1 cellular context compared by ENCODE assay signal in the genomic region with DNA sequence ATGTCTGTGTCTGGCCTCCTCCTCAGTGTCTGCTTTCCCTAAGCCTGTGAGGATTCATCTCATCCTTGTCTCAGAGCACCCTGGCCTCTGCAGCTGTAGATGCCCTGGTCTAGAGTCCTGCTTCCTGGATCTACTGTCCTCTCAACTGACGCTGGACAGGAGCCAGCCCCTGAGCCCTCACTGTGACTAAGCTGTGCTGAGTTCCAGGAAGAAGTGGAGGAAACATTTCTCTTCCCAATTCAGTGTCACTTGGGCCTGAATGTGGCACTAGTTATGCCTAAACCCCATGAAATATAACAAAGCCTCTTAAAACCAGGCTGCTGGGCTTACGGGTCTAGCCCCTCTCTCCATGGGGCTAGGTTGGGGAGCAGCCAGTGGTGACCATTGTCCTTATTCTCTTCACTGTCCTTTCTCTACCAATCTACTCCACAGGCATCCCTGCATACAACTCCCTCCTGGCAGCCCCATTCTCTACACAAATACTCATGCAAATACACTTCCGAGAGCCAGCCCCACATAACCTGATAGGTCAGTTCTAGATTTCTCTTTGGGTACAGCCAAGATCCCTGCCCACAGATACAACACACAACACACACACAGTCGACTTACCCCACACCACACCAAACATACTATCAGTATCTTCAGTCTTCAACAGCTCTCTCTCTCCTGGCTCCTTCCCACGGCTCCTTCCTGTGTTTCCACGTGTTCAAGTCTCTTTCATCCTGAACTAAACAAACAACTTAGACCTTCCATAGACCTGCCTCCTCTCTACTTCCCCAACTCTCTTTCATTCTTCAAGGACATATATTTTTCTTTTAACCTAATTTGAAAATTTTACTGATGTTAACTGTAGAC.
TF ChIP-seq lines count a peak whose summit lies in the region.

No MANE protein-coding gene starts in this region.

TF ChIP-seq in K562, 482 proteins besides CTCF, POLR2A, EP300 and RAD21 (continued from another document and continues in another):
- TF ChIP-seq, protein P1, sequence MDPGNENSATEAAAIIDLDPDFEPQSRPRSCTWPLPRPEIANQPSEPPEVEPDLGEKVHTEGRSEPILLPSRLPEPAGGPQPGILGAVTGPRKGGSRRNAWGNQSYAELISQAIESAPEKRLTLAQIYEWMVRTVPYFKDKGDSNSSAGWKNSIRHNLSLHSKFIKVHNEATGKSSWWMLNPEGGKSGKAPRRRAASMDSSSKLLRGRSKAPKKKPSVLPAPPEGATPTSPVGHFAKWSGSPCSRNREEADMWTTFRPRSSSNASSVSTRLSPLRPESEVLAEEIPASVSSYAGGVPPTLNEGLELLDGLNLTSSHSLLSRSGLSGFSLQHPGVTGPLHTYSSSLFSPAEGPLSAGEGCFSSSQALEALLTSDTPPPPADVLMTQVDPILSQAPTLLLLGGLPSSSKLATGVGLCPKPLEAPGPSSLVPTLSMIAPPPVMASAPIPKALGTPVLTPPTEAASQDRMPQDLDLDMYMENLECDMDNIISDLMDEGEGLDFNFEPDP (CRISPR knock-in tag; IDR thresholded peaks at IDR 0.05), result no peak
- TF ChIP-seq, protein P2, sequence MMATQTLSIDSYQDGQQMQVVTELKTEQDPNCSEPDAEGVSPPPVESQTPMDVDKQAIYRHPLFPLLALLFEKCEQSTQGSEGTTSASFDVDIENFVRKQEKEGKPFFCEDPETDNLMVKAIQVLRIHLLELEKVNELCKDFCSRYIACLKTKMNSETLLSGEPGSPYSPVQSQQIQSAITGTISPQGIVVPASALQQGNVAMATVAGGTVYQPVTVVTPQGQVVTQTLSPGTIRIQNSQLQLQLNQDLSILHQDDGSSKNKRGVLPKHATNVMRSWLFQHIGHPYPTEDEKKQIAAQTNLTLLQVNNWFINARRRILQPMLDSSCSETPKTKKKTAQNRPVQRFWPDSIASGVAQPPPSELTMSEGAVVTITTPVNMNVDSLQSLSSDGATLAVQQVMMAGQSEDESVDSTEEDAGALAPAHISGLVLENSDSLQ (IDR thresholded peaks at IDR 0.05), result 0 out of 2 replicates have a peak, but pooled peaks have one; percentile 25
- TF ChIP-seq ZNF77 (CRISPR knock-in tag; IDR thresholded peaks at IDR 0.05), result no peak
- peak; percentile 39 for TF ChIP-seq ARID1B (IDR thresholded peaks at IDR 0.05)
- TF ChIP-seq, protein P3, sequence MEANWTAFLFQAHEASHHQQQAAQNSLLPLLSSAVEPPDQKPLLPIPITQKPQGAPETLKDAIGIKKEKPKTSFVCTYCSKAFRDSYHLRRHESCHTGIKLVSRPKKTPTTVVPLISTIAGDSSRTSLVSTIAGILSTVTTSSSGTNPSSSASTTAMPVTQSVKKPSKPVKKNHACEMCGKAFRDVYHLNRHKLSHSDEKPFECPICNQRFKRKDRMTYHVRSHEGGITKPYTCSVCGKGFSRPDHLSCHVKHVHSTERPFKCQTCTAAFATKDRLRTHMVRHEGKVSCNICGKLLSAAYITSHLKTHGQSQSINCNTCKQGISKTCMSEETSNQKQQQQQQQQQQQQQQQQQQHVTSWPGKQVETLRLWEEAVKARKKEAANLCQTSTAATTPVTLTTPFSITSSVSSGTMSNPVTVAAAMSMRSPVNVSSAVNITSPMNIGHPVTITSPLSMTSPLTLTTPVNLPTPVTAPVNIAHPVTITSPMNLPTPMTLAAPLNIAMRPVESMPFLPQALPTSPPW (CRISPR knock-in tag; IDR thresholded peaks at IDR 0.05), result 0 out of 2 replicates have a peak, but pooled peaks have one; percentile 27
- TF ChIP-seq POLR2AphosphoS5 (IDR thresholded peaks at IDR 0.05; ENCODE audit: control insufficient read depth, insufficient read depth, low read depth, low read length), result peak; percentile 70; the same call in 1 of the 2 replicates
- TF ChIP-seq MAFG (tag; conservative IDR thresholded peaks at IDR 0.05), result no peak
- TF ChIP-seq CHD4 (IDR thresholded peaks at IDR 0.05; ENCODE audit: insufficient read depth, insufficient replicate concordance, low read depth, low read length, poor library complexity, severe bottlenecking), result no peak
- peak in 1 of 2 experiments; percentile 28; a peak in 1 of 4 replicates for TF ChIP-seq NRF1 (conservative IDR thresholded peaks at IDR 0.05 in 1 of 2, IDR thresholded peaks at IDR 0.05 in 1 of 2)
- TF ChIP-seq ZNF780A (CRISPR knock-in tag; IDR thresholded peaks at IDR 0.05), result no peak
- 0 out of 4 replicates have a peak, but pooled peaks of 1 of the 2 experiments have one; percentile 7 for TF ChIP-seq FOXA3 (CRISPR knock-in tag; conservative IDR thresholded peaks at IDR 0.05 in 1 of 2, IDR thresholded peaks at IDR 0.05 in 1 of 2)
- no peak for TF ChIP-seq SNRNP70 (optimal IDR thresholded peaks at IDR 0.05; ENCODE audit: low read depth, low read length)
- TF ChIP-seq, protein P4, sequence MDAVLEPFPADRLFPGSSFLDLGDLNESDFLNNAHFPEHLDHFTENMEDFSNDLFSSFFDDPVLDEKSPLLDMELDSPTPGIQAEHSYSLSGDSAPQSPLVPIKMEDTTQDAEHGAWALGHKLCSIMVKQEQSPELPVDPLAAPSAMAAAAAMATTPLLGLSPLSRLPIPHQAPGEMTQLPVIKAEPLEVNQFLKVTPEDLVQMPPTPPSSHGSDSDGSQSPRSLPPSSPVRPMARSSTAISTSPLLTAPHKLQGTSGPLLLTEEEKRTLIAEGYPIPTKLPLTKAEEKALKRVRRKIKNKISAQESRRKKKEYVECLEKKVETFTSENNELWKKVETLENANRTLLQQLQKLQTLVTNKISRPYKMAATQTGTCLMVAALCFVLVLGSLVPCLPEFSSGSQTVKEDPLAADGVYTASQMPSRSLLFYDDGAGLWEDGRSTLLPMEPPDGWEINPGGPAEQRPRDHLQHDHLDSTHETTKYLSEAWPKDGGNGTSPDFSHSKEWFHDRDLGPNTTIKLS (IDR thresholded peaks at IDR 0.05; ENCODE audit: borderline replicate concordance, low read depth), result peak; percentile 22; the same call in 1 of the 2 replicates
- TF ChIP-seq SOX6 (IDR thresholded peaks at IDR 0.05), result 0 out of 2 replicates have a peak, but pooled peaks have one; percentile 52
- TF ChIP-seq ZNF146 (CRISPR knock-in tag; IDR thresholded peaks at IDR 0.05; ENCODE audit: unreplicated experiment), result no peak
- TF ChIP-seq, protein P5, sequence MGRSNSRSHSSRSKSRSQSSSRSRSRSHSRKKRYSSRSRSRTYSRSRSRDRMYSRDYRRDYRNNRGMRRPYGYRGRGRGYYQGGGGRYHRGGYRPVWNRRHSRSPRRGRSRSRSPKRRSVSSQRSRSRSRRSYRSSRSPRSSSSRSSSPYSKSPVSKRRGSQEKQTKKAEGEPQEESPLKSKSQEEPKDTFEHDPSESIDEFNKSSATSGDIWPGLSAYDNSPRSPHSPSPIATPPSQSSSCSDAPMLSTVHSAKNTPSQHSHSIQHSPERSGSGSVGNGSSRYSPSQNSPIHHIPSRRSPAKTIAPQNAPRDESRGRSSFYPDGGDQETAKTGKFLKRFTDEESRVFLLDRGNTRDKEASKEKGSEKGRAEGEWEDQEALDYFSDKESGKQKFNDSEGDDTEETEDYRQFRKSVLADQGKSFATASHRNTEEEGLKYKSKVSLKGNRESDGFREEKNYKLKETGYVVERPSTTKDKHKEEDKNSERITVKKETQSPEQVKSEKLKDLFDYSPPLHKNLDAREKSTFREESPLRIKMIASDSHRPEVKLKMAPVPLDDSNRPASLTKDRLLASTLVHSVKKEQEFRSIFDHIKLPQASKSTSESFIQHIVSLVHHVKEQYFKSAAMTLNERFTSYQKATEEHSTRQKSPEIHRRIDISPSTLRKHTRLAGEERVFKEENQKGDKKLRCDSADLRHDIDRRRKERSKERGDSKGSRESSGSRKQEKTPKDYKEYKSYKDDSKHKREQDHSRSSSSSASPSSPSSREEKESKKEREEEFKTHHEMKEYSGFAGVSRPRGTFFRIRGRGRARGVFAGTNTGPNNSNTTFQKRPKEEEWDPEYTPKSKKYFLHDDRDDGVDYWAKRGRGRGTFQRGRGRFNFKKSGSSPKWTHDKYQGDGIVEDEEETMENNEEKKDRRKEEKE (IDR thresholded peaks at IDR 0.05; ENCODE audit: borderline replicate concordance in 1 of 2, control insufficient read depth in 1 of 2, low read depth in 2 of 2, low read length in 1 of 2), result no peak
- no peak for TF ChIP-seq GATAD2A (IDR thresholded peaks at IDR 0.05)
- no peak for TF ChIP-seq ZNF436 (CRISPR knock-in tag; IDR thresholded peaks at IDR 0.05)
- TF ChIP-seq, protein P6, sequence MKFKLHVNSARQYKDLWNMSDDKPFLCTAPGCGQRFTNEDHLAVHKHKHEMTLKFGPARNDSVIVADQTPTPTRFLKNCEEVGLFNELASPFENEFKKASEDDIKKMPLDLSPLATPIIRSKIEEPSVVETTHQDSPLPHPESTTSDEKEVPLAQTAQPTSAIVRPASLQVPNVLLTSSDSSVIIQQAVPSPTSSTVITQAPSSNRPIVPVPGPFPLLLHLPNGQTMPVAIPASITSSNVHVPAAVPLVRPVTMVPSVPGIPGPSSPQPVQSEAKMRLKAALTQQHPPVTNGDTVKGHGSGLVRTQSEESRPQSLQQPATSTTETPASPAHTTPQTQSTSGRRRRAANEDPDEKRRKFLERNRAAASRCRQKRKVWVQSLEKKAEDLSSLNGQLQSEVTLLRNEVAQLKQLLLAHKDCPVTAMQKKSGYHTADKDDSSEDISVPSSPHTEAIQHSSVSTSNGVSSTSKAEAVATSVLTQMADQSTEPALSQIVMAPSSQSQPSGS (CRISPR knock-in tag; IDR thresholded peaks at IDR 0.05), result no peak
- TF ChIP-seq, protein P7, sequence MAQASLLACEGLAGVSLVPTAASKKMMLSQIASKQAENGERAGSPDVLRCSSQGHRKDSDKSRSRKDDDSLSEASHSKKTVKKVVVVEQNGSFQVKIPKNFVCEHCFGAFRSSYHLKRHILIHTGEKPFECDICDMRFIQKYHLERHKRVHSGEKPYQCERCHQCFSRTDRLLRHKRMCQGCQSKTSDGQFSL (CRISPR knock-in tag; IDR thresholded peaks at IDR 0.05), result no peak
- TF ChIP-seq, protein P7 (tag; IDR thresholded peaks at IDR 0.05), result no peak
- TF ChIP-seq, protein P8, sequence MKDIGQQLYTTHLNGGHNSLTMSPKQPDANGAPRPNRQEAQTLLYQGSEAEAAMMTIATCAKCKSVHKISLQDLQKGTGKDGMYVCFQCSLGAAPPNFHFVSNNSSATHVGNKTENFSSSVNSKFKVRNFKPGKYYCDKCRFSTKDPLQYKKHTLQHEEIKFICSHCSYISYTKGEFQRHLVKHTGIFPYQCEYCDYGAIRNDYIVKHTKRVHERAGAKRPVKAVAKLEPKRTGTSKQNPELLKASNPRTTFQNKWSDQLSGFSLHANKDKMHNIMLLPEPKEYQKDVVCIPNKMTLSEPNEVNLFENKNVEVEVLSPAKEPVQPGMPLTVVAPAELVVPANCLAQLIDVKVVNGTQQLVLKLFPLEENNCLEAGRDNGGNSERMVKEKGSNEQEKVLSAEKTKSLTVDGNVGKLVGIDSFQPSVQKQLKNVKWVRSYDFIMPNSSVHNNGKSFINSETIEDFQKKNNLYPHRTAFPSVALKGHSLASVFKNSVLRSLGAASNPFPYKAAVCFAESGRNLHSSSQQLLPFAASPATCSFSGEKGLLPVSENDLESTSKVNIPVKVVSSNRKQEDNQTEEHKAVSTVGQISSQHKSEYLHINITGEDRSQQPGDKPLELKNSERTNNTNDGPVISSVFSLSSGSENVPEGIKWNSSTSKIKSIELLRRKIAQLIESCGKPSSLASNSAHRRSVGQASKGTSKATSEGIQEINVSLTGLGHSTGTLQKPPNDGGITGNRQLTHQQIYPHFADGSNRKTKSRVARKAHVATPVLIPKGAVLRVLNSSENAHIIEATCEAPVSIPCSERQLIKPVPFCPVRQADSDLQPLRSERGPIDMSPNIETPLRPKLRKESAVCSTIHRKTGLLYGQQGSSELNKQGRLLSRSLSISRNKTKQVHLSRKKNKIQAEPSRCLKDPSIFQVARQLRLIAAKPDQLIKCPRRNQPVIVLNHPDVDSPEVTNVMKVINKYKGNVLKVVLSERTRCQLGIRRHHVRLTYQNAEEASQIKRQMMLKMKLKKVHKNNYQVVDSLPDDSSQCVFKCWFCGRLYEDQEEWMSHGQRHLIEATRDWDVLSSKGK (CRISPR knock-in tag; IDR thresholded peaks at IDR 0.05), result no peak
- TF ChIP-seq, protein P9, sequence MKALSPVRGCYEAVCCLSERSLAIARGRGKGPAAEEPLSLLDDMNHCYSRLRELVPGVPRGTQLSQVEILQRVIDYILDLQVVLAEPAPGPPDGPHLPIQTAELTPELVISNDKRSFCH (CRISPR knock-in tag; IDR thresholded peaks at IDR 0.05), result no peak
- TF ChIP-seq, protein P9 (tag; IDR thresholded peaks at IDR 0.05), result no peak
- TF ChIP-seq, protein P10, sequence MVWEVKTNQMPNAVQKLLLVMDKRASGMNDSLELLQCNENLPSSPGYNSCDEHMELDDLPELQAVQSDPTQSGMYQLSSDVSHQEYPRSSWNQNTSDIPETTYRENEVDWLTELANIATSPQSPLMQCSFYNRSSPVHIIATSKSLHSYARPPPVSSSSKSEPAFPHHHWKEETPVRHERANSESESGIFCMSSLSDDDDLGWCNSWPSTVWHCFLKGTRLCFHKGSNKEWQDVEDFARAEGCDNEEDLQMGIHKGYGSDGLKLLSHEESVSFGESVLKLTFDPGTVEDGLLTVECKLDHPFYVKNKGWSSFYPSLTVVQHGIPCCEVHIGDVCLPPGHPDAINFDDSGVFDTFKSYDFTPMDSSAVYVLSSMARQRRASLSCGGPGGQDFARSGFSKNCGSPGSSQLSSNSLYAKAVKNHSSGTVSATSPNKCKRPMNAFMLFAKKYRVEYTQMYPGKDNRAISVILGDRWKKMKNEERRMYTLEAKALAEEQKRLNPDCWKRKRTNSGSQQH (CRISPR knock-in tag; IDR thresholded peaks at IDR 0.05), result 0 out of 2 replicates have a peak, but pooled peaks have one; percentile 18
- no peak for TF ChIP-seq ZNF184 (CRISPR knock-in tag; IDR thresholded peaks at IDR 0.05)
- TF ChIP-seq MEIS2 (IDR thresholded peaks at IDR 0.05; ENCODE audit: partially characterized antibody), result peak; percentile 48
- TF ChIP-seq ZNF316 (IDR thresholded peaks at IDR 0.05), result no peak
- no peak for TF ChIP-seq RBM14 (IDR thresholded peaks at IDR 0.05; ENCODE audit: borderline replicate concordance, insufficient read depth, low read depth, low read length)
- TF ChIP-seq CSDE1 (IDR thresholded peaks at IDR 0.05), result no peak
- TF ChIP-seq STAT5A (IDR thresholded peaks at IDR 0.05; ENCODE audit: borderline replicate concordance, low read length), result peak; percentile 55; the same call in 1 of the 2 replicates
- TF ChIP-seq, protein P11, sequence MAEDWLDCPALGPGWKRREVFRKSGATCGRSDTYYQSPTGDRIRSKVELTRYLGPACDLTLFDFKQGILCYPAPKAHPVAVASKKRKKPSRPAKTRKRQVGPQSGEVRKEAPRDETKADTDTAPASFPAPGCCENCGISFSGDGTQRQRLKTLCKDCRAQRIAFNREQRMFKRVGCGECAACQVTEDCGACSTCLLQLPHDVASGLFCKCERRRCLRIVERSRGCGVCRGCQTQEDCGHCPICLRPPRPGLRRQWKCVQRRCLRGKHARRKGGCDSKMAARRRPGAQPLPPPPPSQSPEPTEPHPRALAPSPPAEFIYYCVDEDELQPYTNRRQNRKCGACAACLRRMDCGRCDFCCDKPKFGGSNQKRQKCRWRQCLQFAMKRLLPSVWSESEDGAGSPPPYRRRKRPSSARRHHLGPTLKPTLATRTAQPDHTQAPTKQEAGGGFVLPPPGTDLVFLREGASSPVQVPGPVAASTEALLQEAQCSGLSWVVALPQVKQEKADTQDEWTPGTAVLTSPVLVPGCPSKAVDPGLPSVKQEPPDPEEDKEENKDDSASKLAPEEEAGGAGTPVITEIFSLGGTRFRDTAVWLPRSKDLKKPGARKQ (CRISPR knock-in tag; IDR thresholded peaks at IDR 0.05), result no peak
- TF ChIP-seq YY1 (IDR thresholded peaks at IDR 0.05; ENCODE audit: borderline replicate concordance in 1 of 3, control insufficient read depth in 1 of 3, extremely low read depth in 1 of 3, insufficient read depth in 3 of 3, insufficient read length in 1 of 3, insufficient replicate concordance in 2 of 3, low read depth in 1 of 3, low read length in 2 of 3), result peak in 1 of 3 experiments; percentile 23
